In the genomic region with DNA sequence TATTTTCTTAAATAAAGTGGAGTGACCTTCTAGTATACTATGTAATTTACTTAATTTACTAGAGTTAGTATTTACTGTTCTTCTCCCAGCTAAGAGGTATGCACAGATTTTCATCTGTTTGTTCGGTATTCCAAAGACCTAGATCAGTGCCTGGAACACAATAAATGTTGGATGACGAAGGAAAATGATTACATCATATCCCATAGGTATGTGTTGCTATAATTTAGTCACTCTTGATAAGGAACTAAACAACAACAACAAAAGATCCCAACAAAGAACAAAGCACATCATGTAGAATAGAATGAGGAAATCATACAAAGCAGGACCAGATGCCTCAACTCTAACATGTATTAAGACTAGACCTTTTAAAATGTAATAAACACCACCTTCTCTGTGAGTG, we compare ENCODE assay signal across 23 cellular contexts.
"Had no signal": no experiment of that assay in that cellular context is flagged by ENCODE, and none has a peak within 500 bp of the region (broad histone marks: within the 10 kb centered on the region; RNA-seq: fewer than 3 reads in every experiment).

No MANE protein-coding gene starts in this region.

- DNase-seq: activated CD4-positive, alpha-beta T cell treated with anti-CD3 and anti-CD28 coated beads for 4 hours; activated CD4-positive, alpha-beta T cell treated with anti-CD3 and anti-CD28 coated beads, Interleukin-2, amount 50 U/mL, for 4 hours; activated CD8-positive, alpha-beta memory T cell treated with anti-CD3 and anti-CD28 coated beads for 24 hours; activated gamma-delta T cell; activated naive CD4-positive, alpha-beta T cell treated with anti-CD3 and anti-CD28 coated beads, Interleukin-2, amount 50 U/mL, for 16 hours; amygdala; dermis blood vessel endothelial cell; effector CD4-positive, alpha-beta T cell; gastrocnemius medialis; glutamatergic neuron; islet precursor cell; midbrain; naive thymus-derived CD8-positive, alpha-beta T cell; right cardiac atrium; stimulated activated CD4-positive, alpha-beta T cell treated with anti-CD3 and anti-CD28 coated beads, Interleukin-2, amount 100 ng/mL, for 48 hours; stimulated activated naive CD8-positive, alpha-beta T cell treated with anti-CD3 and anti-CD28 coated beads, Interleukin-15, Interleukin-2, amounts not matched to agents 100 U/mL and 50 U/mL, for 24 hours; T-helper 9 cell; testis; transverse colon had no signal

- H3K36me3 ChIP-seq: breast epithelium, gastrocnemius medialis, transverse colon had no signal

- H3K9me3 Mint-ChIP-seq: central memory CD8-positive, alpha-beta T cell; naive thymus-derived CD8-positive, alpha-beta T cell; T-helper 1 cell treated with Interleukin-12 subunit alpha and Interleukin-12 subunit beta and Interleukin-4 antibody, amounts not matched to agents 30 μg/mL and 1 μg/mL, for 36 hours had no signal

- ATAC-seq: gastrocnemius medialis; naive thymus-derived CD8-positive, alpha-beta T cell; stimulated activated naive CD8-positive, alpha-beta T cell treated with anti-CD3 and anti-CD28 coated beads, Interleukin-15, Interleukin-2, amounts not matched to agents 100 U/mL and 50 U/mL, for 24 hours had no signal

- H3K4me1 Mint-ChIP-seq: central memory CD8-positive, alpha-beta T cell had no signal

- H3K27ac Mint-ChIP-seq: naive thymus-derived CD8-positive, alpha-beta T cell; T-helper 1 cell treated with Interleukin-12 subunit alpha and Interleukin-12 subunit beta and Interleukin-4 antibody, amounts not matched to agents 30 μg/mL and 1 μg/mL, for 36 hours had no signal

- H3K36me3 Mint-ChIP-seq: naive thymus-derived CD8-positive, alpha-beta T cell had no signal

- H3K27ac ChIP-seq: breast epithelium, testis, VCaP had no signal

- H3K4me3 ChIP-seq: breast epithelium, gastrocnemius medialis, testis, transverse colon had no signal

- H3K4me3 Mint-ChIP-seq: central memory CD8-positive, alpha-beta T cell; T-helper 1 cell treated with Interleukin-12 subunit alpha and Interleukin-12 subunit beta and Interleukin-4 antibody, amounts not matched to agents 30 μg/mL and 1 μg/mL, for 36 hours had no signal

- H3K9me3 ChIP-seq: breast epithelium, gastrocnemius medialis, testis, transverse colon had no signal

- H3K4me1 ChIP-seq: breast epithelium, testis had no signal
